Comparison of ENCODE assay signal across 8 cellular contexts in genomic region chr3:126540342-126540849, GRCh38. TPM values are rescaled to one million over a fixed set of nuclear protein-coding genes. Genes with fewer than 3 reads are reported as not detected.
DNase-seq lines count a peak whose midpoint lies in the region; TF ChIP-seq lines count a peak whose summit lies in the region.

No MANE protein-coding gene starts in this region.

- H3K27me3 ChIP-seq in SK-N-SH (ENCODE audit: insufficient read depth) = no peaks in the 10 kb centered on the region; the same call in 1 of the 2 replicates
- H3K27me3 ChIP-seq in CD4-positive, alpha-beta memory T cell (ENCODE audit: insufficient read depth, low read length) = no peaks in the 10 kb centered on the region
- no peaks in the 10 kb centered on the region for H3K27me3 ChIP-seq in H7 (ENCODE audit: control insufficient read depth, insufficient read depth, low read length)
- H3K27me3 ChIP-seq in effector memory CD4-positive, alpha-beta T cell (replicated peaks; ENCODE audit: control insufficient read depth, insufficient read depth, low read length, poor library complexity, severe bottlenecking) = no peaks in the 10 kb centered on the region

- H3K79me2 ChIP-seq in SK-N-SH (ENCODE audit: insufficient read depth) = no peaks in the 10 kb centered on the region

- TF ChIP-seq RAD21 in SK-N-SH (IDR thresholded peaks at IDR 0.05; ENCODE audit: low read length) = no peak

- H3K4me1 Mint-ChIP-seq in CD4-positive, alpha-beta memory T cell = peaks cover 0 to 2% (median 0%) of the 10 kb centered on the region in 4 donors

- H3K36me3 ChIP-seq in HEK293 (ENCODE audit: control insufficient read depth in 2 of 2, insufficient read depth in 1 of 2, low read length in 2 of 2) = no peaks in the 10 kb centered on the region
- H3K36me3 ChIP-seq in SK-N-SH (replicated peaks in 1 of 2; ENCODE audit: control insufficient read depth in 1 of 2, insufficient read depth in 2 of 2, low read length in 1 of 2) = no peaks in the 10 kb centered on the region
- H3K36me3 ChIP-seq in CD4-positive, alpha-beta memory T cell (ENCODE audit: insufficient read depth, low read length) = no peaks in the 10 kb centered on the region
- H3K36me3 ChIP-seq in H7 (replicated peaks; ENCODE audit: control insufficient read depth, insufficient read depth, low read length) = no peaks in the 10 kb centered on the region
- no peaks in the 10 kb centered on the region for H3K36me3 ChIP-seq in effector memory CD4-positive, alpha-beta T cell (ENCODE audit: control insufficient read depth, insufficient read depth, low read length)

- intact Hi-C loops in CD4-positive, alpha-beta memory T cell (cut with micrococcal nuclease) = no loop called here

- H3K9me3 Mint-ChIP-seq in CD4-positive, alpha-beta memory T cell = peaks cover 0 to 3% (median 0%) of the 10 kb centered on the region in 8 donors

- 0 out of 2 replicates have a peak overlapping the region, but pooled peaks have one; percentile 8 for H3K4me2 ChIP-seq in SK-N-SH

- no peak overlapping the region for H3K9ac ChIP-seq in SK-N-SH

- H3K4me1 ChIP-seq in HEK293 (ENCODE audit: control insufficient read depth, insufficient read depth, low read length) = no peaks in the 10 kb centered on the region
- H3K4me1 ChIP-seq in SK-N-SH (ENCODE audit: control insufficient read depth in 1 of 2, insufficient read depth in 2 of 2, low read depth in 1 of 2, low read length in 1 of 2) = peaks cover 6 to 10% of the 10 kb centered on the region in 2 experiments; a peak in 2 of 4 replicates
- H3K4me1 ChIP-seq in CD4-positive, alpha-beta memory T cell (ENCODE audit: insufficient read depth, low read length) = no peaks in the 10 kb centered on the region
- no peaks in the 10 kb centered on the region for H3K4me1 ChIP-seq in effector memory CD4-positive, alpha-beta T cell (ENCODE audit: control insufficient read depth, insufficient read depth, low read length, poor library complexity, severe bottlenecking)

- H2AFZ ChIP-seq in SK-N-SH (ENCODE audit: low read depth) = peak overlapping the region; percentile 18; the same call in 1 of the 2 replicates

- H3K27ac Mint-ChIP-seq in CD4-positive, alpha-beta memory T cell = no peak overlapping the region

- peaks cover 4 to 9% of the 10 kb centered on the region in 2 donors for H3K27me3 Mint-ChIP-seq in CD4-positive, alpha-beta memory T cell

- CTCF ChIA-PET in HEK293 (lab: Yijun Ruan, JAX) (no interaction called here), SK-N-SH (lab: Yijun Ruan, JAX) (no interaction called here)
- CTCF ChIA-PET in CD4-positive, alpha-beta memory T cell (lab: Charles Lee; ENCODE audit: partially characterized antibody) = no interaction called here

- H3K4me3 ChIP-seq in HEK293 (ENCODE audit: low read depth, low read length) (no peak overlapping the region), SK-N-SH (ENCODE audit: low read depth in 2 of 2, low read length in 1 of 2) (no peak overlapping the region), H7 (ENCODE audit: insufficient read depth, low read depth, low read length) (no peak overlapping the region)
- no peak overlapping the region for H3K4me3 ChIP-seq in CD4-positive, alpha-beta memory T cell (ENCODE audit: low read length in 2 of 2)
- H3K4me3 ChIP-seq in effector memory CD4-positive, alpha-beta T cell (ENCODE audit: insufficient read depth, low read depth, low read length, poor library complexity, severe bottlenecking) = no peak overlapping the region

- peaks cover 8% of the 10 kb centered on the region for H3F3A ChIP-seq in SK-N-SH (replicated peaks; ENCODE audit: insufficient read depth)

- H3K27ac ChIP-seq in HEK293 (ENCODE audit: extremely low read depth, low read depth, low read length) (no peak overlapping the region), SK-N-SH (ENCODE audit: low read depth in 2 of 2, low read length in 1 of 2) (no peak overlapping the region)
- H3K27ac ChIP-seq in CD4-positive, alpha-beta memory T cell (ENCODE audit: low read depth, low read length) = no peak overlapping the region
- no peak overlapping the region for H3K27ac ChIP-seq in effector memory CD4-positive, alpha-beta T cell (ENCODE audit: insufficient read depth, low read length, poor library complexity, severe bottlenecking)

- POLR2A ChIA-PET in HEK293 (lab: Yijun Ruan, JAX) = no interaction called here
- POLR2A ChIA-PET in SK-N-SH (lab: Yijun Ruan, JAX) = no interaction called here
- POLR2A ChIA-PET in CD4-positive, alpha-beta memory T cell (lab: Charles Lee; ENCODE audit: partially characterized antibody) = no interaction called here

- no peaks in the 10 kb centered on the region for H3K9me2 ChIP-seq in SK-N-SH

- WGBS in SK-N-SH (ENCODE audit: low lambda C conversion rate) = 29% methylated on average over 8 of the region's 9 CpGs

- H3K36me3 Mint-ChIP-seq in CD4-positive, alpha-beta memory T cell = no peaks in the 10 kb centered on the region

- no peaks in the 10 kb centered on the region for H4K20me1 ChIP-seq in SK-N-SH (ENCODE audit: insufficient read depth)

- no peak for TF ChIP-seq CTCF in HEK293 (tag by site-specific recombination; IDR thresholded peaks at IDR 0.05)
- TF ChIP-seq CTCF in SK-N-SH (IDR thresholded peaks at IDR 0.05) = no peak

- peak; percentile 17 for DNase-seq in SK-N-SH
- peak; percentile 18 for DNase-seq in globus pallidus (ENCODE audit: low spot score)
- peak; percentile 10 for DNase-seq in smooth muscle cell of the brain vasculature (ENCODE audit: low read depth, low spot score)
- no peak for DNase-seq in DMS153 treated with DMSO at 0.1 percent for 48 hours (lab: John Stamatoyannopoulos, UW; ENCODE audit: unreplicated experiment)
- no peak for DNase-seq in CD4-positive, alpha-beta memory T cell
- no peak for DNase-seq in H7
- no peak for DNase-seq in effector memory CD4-positive, alpha-beta T cell

- H3K9me3 ChIP-seq in HEK293 (ENCODE audit: control insufficient read depth, insufficient read depth, low read depth, low read length) (no peaks in the 10 kb centered on the region), SK-N-SH (no peaks in the 10 kb centered on the region)
- H3K9me3 ChIP-seq in CD4-positive, alpha-beta memory T cell (ENCODE audit: control insufficient read depth in 1 of 2, low read length in 2 of 2) = no peaks in the 10 kb centered on the region
- H3K9me3 ChIP-seq in effector memory CD4-positive, alpha-beta T cell (ENCODE audit: control insufficient read depth, low read length) = no peaks in the 10 kb centered on the region

- no peak overlapping the region for H3K4me3 Mint-ChIP-seq in CD4-positive, alpha-beta memory T cell

- TF ChIP-seq EP300 in SK-N-SH (IDR thresholded peaks at IDR 0.05; ENCODE audit: borderline replicate concordance in 1 of 2, low read depth in 1 of 2, low read length in 1 of 2) = no peak; a peak in 1 of 4 replicates

TF ChIP-seq in HEK293, 187 proteins besides CTCF, POLR2A, EP300 and RAD21 (continues in another document):
- TF ChIP-seq ZNF133 (tag by site-specific recombination; IDR thresholded peaks at IDR 0.05) = no peak

TF ChIP-seq in SK-N-SH, 30 proteins besides CTCF, POLR2A, EP300 and RAD21 (continues in another document):
- TF ChIP-seq FOSL2 (IDR thresholded peaks at IDR 0.05; ENCODE audit: borderline replicate concordance, low read depth) = peak; percentile 92
- TF ChIP-seq TEAD4 (IDR thresholded peaks at IDR 0.05; ENCODE audit: borderline replicate concordance, insufficient read depth) = 0 out of 2 replicates have a peak, but pooled peaks have one; percentile 58
- peak; percentile 65 for TF ChIP-seq MAX (IDR thresholded peaks at IDR 0.05; ENCODE audit: low read depth)
- TF ChIP-seq RXRA (IDR thresholded peaks at IDR 0.05; ENCODE audit: borderline replicate concordance, low read depth) = no peak
- no peak for TF ChIP-seq IRF3 (IDR thresholded peaks at IDR 0.05; ENCODE audit: low read depth, low read length)
- no peak for TF ChIP-seq TAF1 (IDR thresholded peaks at IDR 0.05; ENCODE audit: borderline replicate concordance, low read depth, low read length)
- no peak for TF ChIP-seq NRF1 (IDR thresholded peaks at IDR 0.05; ENCODE audit: low read depth, low read length)
- no peak for TF ChIP-seq MEF2A (IDR thresholded peaks at IDR 0.05; ENCODE audit: borderline replicate concordance, low read depth)
- peak; percentile 89 for TF ChIP-seq NFIC (IDR thresholded peaks at IDR 0.05; ENCODE audit: borderline replicate concordance)
- peak; percentile 71 for TF ChIP-seq TCF12 (IDR thresholded peaks at IDR 0.05)
- TF ChIP-seq MXI1 (IDR thresholded peaks at IDR 0.05; ENCODE audit: low read depth, low read length) = no peak
- no peak for TF ChIP-seq RCOR1 (IDR thresholded peaks at IDR 0.05; ENCODE audit: low read length)

RNA-seq across cellular contexts. Expression of gene CHST13, which starts 16.4 kb away (rescaled TPM):
- polyA plus RNA-seq in SK-N-SH (2012; rRNA removed) = 0.37 and 0.41 TPM in 2 replicates
- 0.26 and 0.37 TPM in 2 replicates for polyA plus RNA-seq in SK-N-SH (2012; cell fraction: cytosol; rRNA removed)
- 0.48 and 0.76 TPM in 2 replicates for polyA plus RNA-seq in SK-N-SH (2012; cell fraction: nucleus; rRNA removed)
- under 1 TPM; 0.23 to 0.42 TPM for total RNA-seq in CD4-positive, alpha-beta memory T cell
- polyA plus RNA-seq in CD4-positive, alpha-beta memory T cell = not detected
- total RNA-seq in H7 (2014; rRNA removed; shearing (Covaris generic)) = 2.5 and 2.8 TPM in 2 replicates

RNA-seq across cellular contexts. Expression of gene C3orf22, which starts 18.3 kb away (rescaled TPM):
- polyA plus RNA-seq in SK-N-SH (2012; rRNA removed) = not detected in 2 replicates
- polyA plus RNA-seq in SK-N-SH (2012; cell fraction: cytosol; rRNA removed) = not detected in 2 replicates
- 0.06 and 0.11 TPM in 2 replicates for polyA plus RNA-seq in SK-N-SH (2012; cell fraction: nucleus; rRNA removed)
- total RNA-seq in CD4-positive, alpha-beta memory T cell = not detected
- not detected for polyA plus RNA-seq in CD4-positive, alpha-beta memory T cell
- not detected in 2 replicates for total RNA-seq in H7 (2014; rRNA removed; shearing (Covaris generic))

RNA-seq across cellular contexts. Expression of gene UROC1, which starts 22.8 kb away (rescaled TPM):
- not detected in 2 replicates for polyA plus RNA-seq in SK-N-SH (2012; rRNA removed)
- polyA plus RNA-seq in SK-N-SH (2012; cell fraction: cytosol; rRNA removed) = not detected in 2 replicates
- 0.05 TPM in 1 of 2 replicates, not detected in the other for polyA plus RNA-seq in SK-N-SH (2012; cell fraction: nucleus; rRNA removed)
- not detected for total RNA-seq in CD4-positive, alpha-beta memory T cell
- not detected for polyA plus RNA-seq in CD4-positive, alpha-beta memory T cell
- not detected in 2 replicates for total RNA-seq in H7 (2014; rRNA removed; shearing (Covaris generic))

Comparison
In these comparisons a context has a peak if more than half of its experiments do, and no peak if none do; other contexts are left out.
1. DNase-seq: peak in SK-N-SH (single experiment), globus pallidus (single experiment) and smooth muscle cell of the brain vasculature (single experiment); none in DMS153 treated with DMSO at 0.1 percent for 48 hours (single experiment), CD4-positive, alpha-beta memory T cell (0 of 5), H7 (single experiment) and effector memory CD4-positive, alpha-beta T cell (0 of 3).
2. Of the 4 proteins assayed by ChIP-seq in both HEK293 and SK-N-SH: peak only in HEK293: none; only in SK-N-SH: PBX3; in both: none; in neither: 3.